In genomic region chr10:16967866-16968721, GRCh38 we compare ENCODE assay signal across 8 cellular contexts.
DNase-seq lines count a peak whose midpoint lies in the region.

No MANE protein-coding gene starts in this region.

- H3K9me3 ChIP-seq in duodenal mucosa (ENCODE audit: control insufficient read depth in 1 of 2, low read length in 2 of 2) = no peaks in the 10 kb centered on the region
- H3K9me3 ChIP-seq in mesodermal cell (ENCODE audit: control insufficient read depth, low read length) = no peaks in the 10 kb centered on the region

- H3K27me3 ChIP-seq in duodenal mucosa (ENCODE audit: control insufficient read depth in 1 of 2, insufficient read depth in 2 of 2, low read length in 2 of 2) = no peaks in the 10 kb centered on the region

- WGBS in mesodermal cell (ENCODE audit: insufficient coverage in 2 of 2), 2 experiments = 20 to 37% methylated on average over 5 to 7 of the region's 7 CpGs

- H3K36me3 ChIP-seq in duodenal mucosa (ENCODE audit: control insufficient read depth in 1 of 2, insufficient read depth in 2 of 2, low read length in 2 of 2) (no peaks in the 10 kb centered on the region), mesodermal cell (ENCODE audit: control insufficient read depth, insufficient read depth, low read length) (no peaks in the 10 kb centered on the region)

- H3K4me3 ChIP-seq in duodenal mucosa (ENCODE audit: low read depth in 1 of 2, low read length in 2 of 2) (no peak overlapping the region), mesodermal cell (ENCODE audit: extremely low read depth, insufficient read depth, low read length, poor library complexity, severe bottlenecking) (no peak overlapping the region)

- H3K4me1 ChIP-seq in duodenal mucosa (ENCODE audit: control insufficient read depth in 1 of 2, insufficient read depth in 2 of 2, low read length in 2 of 2) = peaks cover 0 to 8% of the 10 kb centered on the region in 2 donors
- H3K4me1 ChIP-seq in mesodermal cell (ENCODE audit: control insufficient read depth, insufficient read depth, low read length, poor library complexity, severe bottlenecking) = peaks cover 47% of the 10 kb centered on the region

- peak; percentile 25 for DNase-seq in 8988T
- peak; percentile 94 for DNase-seq in LHCN-M2 (ENCODE audit: low read depth)
- no peak for DNase-seq in NOMO-1 treated with dmso at 0.1 percent for 144 hours (lab: John Stamatoyannopoulos, UW; ENCODE audit: unreplicated experiment)
- no peak for DNase-seq in CD1c-positive myeloid dendritic cell (ENCODE audit: extremely low spot score)
- no peak for DNase-seq in SKM-1 (lab: John Stamatoyannopoulos, UW; ENCODE audit: unreplicated experiment)
- DNase-seq in activated T-cell treated with anti-CD3 and anti-CD28 coated beads, Interleukin-2, amount 50 U/mL, for 48 hours = no peak

- H3K9ac ChIP-seq in duodenal mucosa (ENCODE audit: low read depth in 1 of 2, low read length in 2 of 2) = no peak overlapping the region

- peak overlapping the region; percentile 41 for H3K27ac ChIP-seq in duodenal mucosa (ENCODE audit: low read depth, low read length)
- peak overlapping the region; percentile 94 for H3K27ac ChIP-seq in mesodermal cell (ENCODE audit: low read depth, low read length, severe bottlenecking)

Comparison
In these comparisons a context has a peak if more than half of its experiments do, and no peak if none do; other contexts are left out.
1. DNase-seq: peak in 8988T (single experiment) and LHCN-M2 (single experiment); none in NOMO-1 treated with dmso at 0.1 percent for 144 hours (single experiment), CD1c-positive myeloid dendritic cell (single experiment), SKM-1 (single experiment) and activated T-cell treated with anti-CD3 and anti-CD28 coated beads, Interleukin-2, amount 50 U/mL, for 48 hours (0 of 2).